Comparison of ENCODE assay signal across 15 cellular contexts in genomic region chr15:49847937-49848823, GRCh38.
DNase-seq lines count a peak whose midpoint lies in the region; ATAC-seq and TF ChIP-seq lines count a peak whose summit lies in the region.
"Had no signal": no experiment of that assay in that cellular context is flagged by ENCODE, and none has a peak within 500 bp of the region (broad histone marks: within the 10 kb centered on the region; RNA-seq: fewer than 3 reads in every experiment).

No MANE protein-coding gene starts in this region.

- no peak overlapping the region for H3K4me3 ChIP-seq in brain microvascular endothelial cell (ENCODE audit: low read depth, low read length)

- no peaks in the 10 kb centered on the region for H3K27me3 Mint-ChIP-seq in activated T-helper 2 cell treated with anti-CD3 and anti-CD28 coated beads, Interferon-gamma antibody, Interleukin-2, Interleukin-4, amounts not matched to agents 10 μg/mL and 5 μg/mL and 100 μg/mL, durations not matched to agents 14 hours and 24 hours and 36 hours (ENCODE audit: low read depth)
- H3K27me3 Mint-ChIP-seq: natural killer cell treated with Interleukin-12 subunit alpha and Interleukin-12 subunit beta and Interleukin-15 and Interleukin-18, amount 100 ng/mL, for 72 hours had no signal

- no peaks in the 10 kb centered on the region for H3K4me1 Mint-ChIP-seq in activated T-helper 2 cell treated with anti-CD3 and anti-CD28 coated beads, Interferon-gamma antibody, Interleukin-2, Interleukin-4, amounts not matched to agents 10 μg/mL and 5 μg/mL and 100 μg/mL, durations not matched to agents 14 hours and 24 hours and 36 hours (ENCODE audit: low read depth)

- intact Hi-C loops in activated T-helper 2 cell treated with anti-CD3 and anti-CD28 coated beads, Interferon-gamma antibody, Interleukin-2, Interleukin-4, amounts not matched to agents 10 μg/mL and 5 μg/mL and 100 μg/mL, durations not matched to agents 14 hours and 24 hours and 36 hours (cut with micrococcal nuclease) = no loop called here

- peaks cover 18% of the 10 kb centered on the region for H3K9me3 Mint-ChIP-seq in activated T-helper 2 cell treated with anti-CD3 and anti-CD28 coated beads, Interferon-gamma antibody, Interleukin-2, Interleukin-4, amounts not matched to agents 10 μg/mL and 5 μg/mL and 100 μg/mL, durations not matched to agents 14 hours and 24 hours and 36 hours

- no peak for TF ChIP-seq CTCF in brain microvascular endothelial cell (IDR thresholded peaks at IDR 0.05; ENCODE audit: low read depth, low read length, missing control alignments)

- in situ Hi-C loops in brain microvascular endothelial cell (cut with HindIII; ENCODE audit: low pct_ligation_motif_present, low sequenced_read_pairs) = no loop called here

- H3K27ac Mint-ChIP-seq in activated T-helper 2 cell treated with anti-CD3 and anti-CD28 coated beads, Interferon-gamma antibody, Interleukin-2, Interleukin-4, amounts not matched to agents 10 μg/mL and 5 μg/mL and 100 μg/mL, durations not matched to agents 14 hours and 24 hours and 36 hours = no peak overlapping the region

- H3K27me3 ChIP-seq in brain microvascular endothelial cell (replicated peaks) = no peaks in the 10 kb centered on the region

- peak; percentile 46 for DNase-seq in A172 (ENCODE audit: low spot score)
- DNase-seq in HT1080 (ENCODE audit: low read depth) = peak; percentile 96
- DNase-seq in brain microvascular endothelial cell = peak; percentile 91
- DNase-seq in iris pigment epithelial cell (ENCODE audit: low read depth) = peak; percentile 98
- DNase-seq in activated T-helper 2 cell treated with anti-CD3 and anti-CD28 coated beads, Interferon-gamma antibody, Interleukin-2, Interleukin-4, amounts not matched to agents 10 μg/mL and 5 μg/mL and 100 μg/mL, durations not matched to agents 14 hours and 24 hours and 36 hours (ENCODE audit: low spot score) = no peak
- DNase-seq in putamen (ENCODE audit: low spot score) = no peak
- DNase-seq: ACHN; activated CD4-positive, alpha-beta T cell treated with anti-CD3 and anti-CD28 coated beads, Interleukin-2, amount 50 U/mL, for 48 hours; activated naive CD4-positive, alpha-beta T cell treated with Interleukin-2 at 50 U/mL for 16 hours; effector CD4-positive, alpha-beta T cell; NCI-H526 had no signal

- peaks cover 69% of the 10 kb centered on the region for H3K36me3 Mint-ChIP-seq in activated T-helper 2 cell treated with anti-CD3 and anti-CD28 coated beads, Interferon-gamma antibody, Interleukin-2, Interleukin-4, amounts not matched to agents 10 μg/mL and 5 μg/mL and 100 μg/mL, durations not matched to agents 14 hours and 24 hours and 36 hours (ENCODE audit: low read depth)

- H3K36me3 ChIP-seq in brain microvascular endothelial cell (replicated peaks) = no peaks in the 10 kb centered on the region

- H3K4me3 Mint-ChIP-seq in activated T-helper 2 cell treated with anti-CD3 and anti-CD28 coated beads, Interferon-gamma antibody, Interleukin-2, Interleukin-4, amounts not matched to agents 10 μg/mL and 5 μg/mL and 100 μg/mL, durations not matched to agents 14 hours and 24 hours and 36 hours (ENCODE audit: low read depth) = no peak overlapping the region
- H3K4me3 Mint-ChIP-seq: natural killer cell treated with Interleukin-12 subunit alpha and Interleukin-12 subunit beta and Interleukin-15 and Interleukin-18, amount 100 ng/mL, for 72 hours had no signal

- ATAC-seq in GM21367 (IDR thresholded peaks at IDR 0.05; ENCODE audit: unreplicated experiment) (no peak), HG03196 (IDR thresholded peaks at IDR 0.05; ENCODE audit: unreplicated experiment) (no peak)
- ATAC-seq: HCT116; natural killer cell treated with Interleukin-12 subunit alpha and Interleukin-12 subunit beta and Interleukin-15 and Interleukin-18, amount 100 ng/mL, for 72 hours had no signal

- peak overlapping the region; percentile 87 for H3K27ac ChIP-seq in brain microvascular endothelial cell

Comparison
In these comparisons a context has a peak if more than half of its experiments do, and no peak if none do; other contexts are left out.
1. DNase-seq: peak in A172 (single experiment), HT1080 (single experiment), brain microvascular endothelial cell (single experiment) and iris pigment epithelial cell (single experiment); none in activated T-helper 2 cell treated with anti-CD3 and anti-CD28 coated beads, Interferon-gamma antibody, Interleukin-2, Interleukin-4, amounts not matched to agents 10 μg/mL and 5 μg/mL and 100 μg/mL, durations not matched to agents 14 hours and 24 hours and 36 hours (single experiment) and putamen (single experiment).